ENCODE assay signal across 8 cellular contexts in the genomic region with DNA sequence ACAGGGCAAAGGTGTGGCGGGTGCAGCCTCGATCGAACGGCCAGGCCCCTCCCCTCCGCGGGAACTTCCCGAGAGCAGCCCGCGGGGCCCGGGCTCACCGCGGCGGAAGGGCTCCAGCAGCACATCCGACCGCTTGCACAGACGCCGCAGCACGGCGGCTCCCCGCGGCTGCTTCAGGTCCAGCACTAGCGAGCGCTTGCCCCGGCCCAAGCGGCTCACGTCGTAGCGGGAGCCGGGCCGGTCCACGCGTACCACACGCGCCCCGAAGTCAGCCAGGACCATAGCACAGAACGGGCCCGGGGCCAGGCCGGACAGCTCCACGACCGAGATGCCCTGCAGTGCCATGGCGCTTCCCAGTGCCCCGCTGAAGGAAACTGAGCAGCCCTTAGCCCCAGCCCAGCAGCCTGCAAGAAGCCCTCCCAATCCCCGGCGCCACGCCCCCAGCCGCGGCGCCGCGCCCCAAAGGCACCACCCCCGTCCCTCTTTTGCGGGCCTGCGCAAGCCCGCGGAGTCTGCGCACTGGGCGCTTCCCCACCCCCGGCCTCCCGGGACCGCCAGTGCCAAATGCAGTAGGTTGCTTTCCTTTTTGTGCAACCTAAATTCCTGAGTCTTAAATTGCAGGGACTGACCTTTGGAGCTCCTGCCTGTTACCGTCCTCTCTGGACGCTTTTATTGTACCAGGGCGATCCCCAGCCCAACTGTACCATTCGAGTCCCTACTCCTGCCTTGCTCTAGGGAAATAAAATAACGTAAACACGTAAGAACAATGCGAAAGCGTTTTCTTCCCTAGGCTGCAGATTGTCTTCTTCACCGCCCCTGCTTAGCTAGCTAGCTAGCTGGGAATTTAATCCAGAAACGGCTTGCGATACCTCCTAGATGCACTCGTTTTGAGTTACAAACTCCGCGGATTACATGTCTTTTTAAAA. TPM values are rescaled to one million over a fixed set of nuclear protein-coding genes. Genes with fewer than 3 reads are reported as not detected.
DNase-seq lines count a peak whose midpoint lies in the region; ATAC-seq and TF ChIP-seq lines count a peak whose summit lies in the region.

AMACR (minus strand) TSS at position 376 of the 926 bp plus-strand sequence; CDS start at position 345, 31 bp downstream.

- peak within 1 kb of the TSS; percentile 95 for H3K4me3 Mint-ChIP-seq in T-helper 17 cell

- DNase-seq in NCI-H1694 treated with DMSO at 0.1 percent for 48 hours (lab: John Stamatoyannopoulos, UW), result peak; percentile 86
- DNase-seq in T-helper 17 cell, result peak; percentile 65 to 89 (median 78)
- peak; percentile 69 to 98 (median 92) for DNase-seq in anterior cingulate cortex (lab: John Stamatoyannopoulos, UW)
- DNase-seq in right cardiac atrium, result peak; percentile 94 to 98 (median 97)
- DNase-seq in putamen (ENCODE audit: low spot score), result peak; percentile 94
- peak; percentile 96 to 97 for DNase-seq in vagina (ENCODE audit: extremely low spot score in 2 of 2)

- under 1% methylated on average over 74 of the region's 74 CpGs for WGBS in right cardiac atrium

- no peaks in the 10 kb centered on the region for H3K27me3 Mint-ChIP-seq in T-helper 17 cell

- H3K4me3 ChIP-seq in right cardiac atrium (ENCODE audit: low read length) (peak within 1 kb of the TSS; percentile 48), vagina (peak within 1 kb of the TSS; percentile 75 to 79)

- no peak for TF ChIP-seq CTCF in vagina (IDR thresholded peaks at IDR 0.05)

- no peaks in the 10 kb centered on the region for H3K9me3 ChIP-seq in T-helper 17 cell (ENCODE audit: control insufficient read depth, low read length, poor library complexity, severe bottlenecking)
- no peaks in the 10 kb centered on the region for H3K9me3 ChIP-seq in right cardiac atrium (ENCODE audit: control insufficient read depth, low read length)
- H3K9me3 ChIP-seq in vagina, result no peaks in the 10 kb centered on the region

- peaks cover 6% of the 10 kb centered on the region for H3K36me3 Mint-ChIP-seq in T-helper 17 cell (ENCODE audit: low read depth)

- H3K36me3 ChIP-seq in vagina, result peaks cover 0 to 21% of the 10 kb centered on the region in 2 donors

- peak in 1 of 2 donors; percentile 87 for TF ChIP-seq POLR2A in vagina (IDR thresholded peaks at IDR 0.05)

- intact Hi-C loops in right cardiac atrium (cut with DNase I), result no loop called here
- intact Hi-C loops in vagina (cut with DNase I), result no loop called here

- ATAC-seq in GM18499 (IDR thresholded peaks at IDR 0.05; ENCODE audit: insufficient read depth, unreplicated experiment) (peak; percentile 71), HG02938 (IDR thresholded peaks at IDR 0.05; ENCODE audit: unreplicated experiment) (peak; percentile 89), T-helper 17 cell (peak; percentile 91), right cardiac atrium (peak; percentile 99)

- H3K4me1 Mint-ChIP-seq in T-helper 17 cell, result peaks cover 32% of the 10 kb centered on the region

- peak within 1 kb of the TSS; percentile 94 for H3K27ac Mint-ChIP-seq in T-helper 17 cell

- H3K27me3 ChIP-seq in right cardiac atrium (ENCODE audit: control insufficient read depth, insufficient read depth) (no peaks in the 10 kb centered on the region), vagina (no peaks in the 10 kb centered on the region)

- H3K27ac ChIP-seq in right cardiac atrium (ENCODE audit: low read length), result peak within 1 kb of the TSS; percentile 96
- H3K27ac ChIP-seq in vagina, result peak within 1 kb of the TSS; percentile 93

- H3K4me1 ChIP-seq in right cardiac atrium (ENCODE audit: control insufficient read depth, insufficient read depth, low read length) (peaks cover 4% of the 10 kb centered on the region), vagina (peaks cover 28% of the 10 kb centered on the region)

RNA-seq across cellular contexts. Expression of gene AMACR, which starts in this region (rescaled TPM):
- total RNA-seq in T-helper 17 cell (1 to 10 TPM; 2.0 to 3.0 TPM), right cardiac atrium (10 to 100 TPM in 3 of 4 donors, 1 to 10 TPM in 1; 6.2 to 19.1 (median 11.1) TPM), vagina (4.9 TPM)
- polyA plus RNA-seq in right cardiac atrium, result 14.6 TPM

Comparison
In these comparisons a context has a peak if more than half of its experiments do, and no peak if none do; other contexts are left out.
1. Peak in every context shown above with its lines: DNase-seq, ATAC-seq, H3K4me3 ChIP-seq and H3K27ac ChIP-seq.